Comparison of ENCODE assay signal across 21 cellular contexts in the genomic region with DNA sequence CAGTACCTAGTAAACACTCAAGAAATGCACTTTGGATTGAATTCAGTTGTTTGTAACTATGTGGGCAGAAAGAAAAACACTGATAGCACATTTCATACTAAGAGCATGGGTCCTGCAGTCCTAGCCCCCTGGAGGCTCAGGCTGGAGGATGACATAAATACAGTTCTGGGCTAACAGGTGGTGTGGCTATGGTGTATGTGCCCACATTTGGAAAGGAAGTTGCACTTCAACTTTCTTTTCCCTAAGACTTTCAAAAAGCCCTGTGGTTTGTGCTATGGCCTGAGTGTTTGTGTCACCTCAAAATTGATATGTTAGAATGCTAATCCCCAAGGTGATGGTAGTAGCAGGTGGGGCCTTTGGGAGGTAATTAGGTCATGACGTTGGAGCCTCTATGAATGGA.
DNase-seq lines count a peak whose midpoint lies in the region; ATAC-seq and TF ChIP-seq lines count a peak whose summit lies in the region.
"Had no signal": no experiment of that assay in that cellular context is flagged by ENCODE, and none has a peak within 500 bp of the region (broad histone marks: within the 10 kb centered on the region; RNA-seq: fewer than 3 reads in every experiment).

No MANE protein-coding gene starts in this region.

- no peaks in the 10 kb centered on the region for H3K36me3 ChIP-seq in HEK293 (ENCODE audit: control insufficient read depth in 2 of 2, insufficient read depth in 1 of 2, low read length in 2 of 2)
- H3K36me3 ChIP-seq: ascending aorta, ovary had no signal

- no peak for TF ChIP-seq CTCF in HEK293 (tag by site-specific recombination; IDR thresholded peaks at IDR 0.05)

- no peaks in the 10 kb centered on the region for H3K9me3 ChIP-seq in HEK293 (ENCODE audit: control insufficient read depth, insufficient read depth, low read depth, low read length)
- H3K9me3 ChIP-seq: ascending aorta, ovary had no signal

- CTCF ChIA-PET in HEK293 (lab: Yijun Ruan, JAX): interaction anchor here (0.6 to 0.7 kb wide), 3 partner anchors 12 to 974 kb away, joined by 3 to 4 read pairs (median 3); no protein-coding TSS in a partner anchor

- ATAC-seq in left colon (peak; percentile 49), sciatic nerve (no peak)
- ATAC-seq: left ventricle myocardium superior; stimulated activated naive CD8-positive, alpha-beta T cell treated with anti-CD3 and anti-CD28 coated beads, Interleukin-15, amount 100 ng/mL, for 72 hours had no signal

- H3K27ac ChIP-seq in HEK293 (ENCODE audit: extremely low read depth, low read depth, low read length): no peak overlapping the region
- H3K27ac ChIP-seq: 22Rv1, ascending aorta, dorsolateral prefrontal cortex, hepatocyte, ovary had no signal

- DNase-seq in DMS 273 (lab: John Stamatoyannopoulos, UW; ENCODE audit: unreplicated experiment): peak; percentile 40
- no peak for DNase-seq in DMS 273 treated with DMSO at 0.1 percent for 48 hours (lab: John Stamatoyannopoulos, UW)
- DNase-seq in NCI-H226: peak; percentile 17
- DNase-seq in left colon: no peak
- DNase-seq in activated CD4-positive, alpha-beta T cell treated with anti-CD3 and anti-CD28 coated beads, Interleukin-2, amount 50 U/mL, for 4 hours: no peak
- DNase-seq in dedifferentiated amniotic fluid mesenchymal stem cell (ENCODE audit: extremely low spot score): no peak
- DNase-seq in sciatic nerve (ENCODE audit: low spot score): no peak
- DNase-seq: activated CD4-positive, alpha-beta T cell treated with anti-CD3 and anti-CD28 coated beads, Interleukin-2, amount 10 ng/mL, durations not matched to agents 24 days and 14 days; dorsolateral prefrontal cortex; foreskin fibroblast; left ventricle myocardium superior; NCI-H446; ovary; stimulated activated CD4-positive, alpha-beta T cell treated with anti-CD3 and anti-CD28 coated beads, Interleukin-12 subunit alpha, Interleukin-12 subunit beta, amount 100 ng/mL, for 4 hours; stimulated activated naive CD8-positive, alpha-beta T cell treated with anti-CD3 and anti-CD28 coated beads, Interleukin-15, amount 100 ng/mL, for 72 hours; T-helper 1 cell; trophoblast cell had no signal

- POLR2A ChIA-PET in HEK293 (lab: Yijun Ruan, JAX): no interaction called here

- H3K4me1 ChIP-seq in HEK293 (ENCODE audit: control insufficient read depth, insufficient read depth, low read length): peaks cover 5% of the 10 kb centered on the region; the same call in 1 of the 2 replicates
- H3K4me1 ChIP-seq: ascending aorta had no signal

- H3K4me3 ChIP-seq in HEK293 (ENCODE audit: low read depth, low read length): no peak overlapping the region
- H3K4me3 ChIP-seq: ascending aorta, dorsolateral prefrontal cortex, hepatocyte, ovary had no signal

- intact Hi-C loops in left colon (cut with DNase I, micrococcal nuclease): no loop called here
- intact Hi-C loops in sciatic nerve (cut with DNase I): no loop called here

TF ChIP-seq in HEK293, 187 proteins besides CTCF, POLR2A, EP300 and RAD21:
- TF ChIP-seq ZNF585B (tag by site-specific recombination; IDR thresholded peaks at IDR 0.05) (no peak), SCRT2 (tag by site-specific recombination; IDR thresholded peaks at IDR 0.05) (0 out of 2 replicates have a peak, but pooled peaks have one; percentile 18)

Comparison
In these comparisons a context has a peak if more than half of its experiments do, and no peak if none do; other contexts are left out.
1. DNase-seq: peak in DMS 273 (single experiment) and NCI-H226 (single experiment); none in DMS 273 treated with DMSO at 0.1 percent for 48 hours (single experiment), left colon (0 of 2), activated CD4-positive, alpha-beta T cell treated with anti-CD3 and anti-CD28 coated beads, Interleukin-2, amount 50 U/mL, for 4 hours (0 of 2), dedifferentiated amniotic fluid mesenchymal stem cell (single experiment) and sciatic nerve (single experiment).